ENCODE assay signal across 1 cellular context in the genomic region with DNA sequence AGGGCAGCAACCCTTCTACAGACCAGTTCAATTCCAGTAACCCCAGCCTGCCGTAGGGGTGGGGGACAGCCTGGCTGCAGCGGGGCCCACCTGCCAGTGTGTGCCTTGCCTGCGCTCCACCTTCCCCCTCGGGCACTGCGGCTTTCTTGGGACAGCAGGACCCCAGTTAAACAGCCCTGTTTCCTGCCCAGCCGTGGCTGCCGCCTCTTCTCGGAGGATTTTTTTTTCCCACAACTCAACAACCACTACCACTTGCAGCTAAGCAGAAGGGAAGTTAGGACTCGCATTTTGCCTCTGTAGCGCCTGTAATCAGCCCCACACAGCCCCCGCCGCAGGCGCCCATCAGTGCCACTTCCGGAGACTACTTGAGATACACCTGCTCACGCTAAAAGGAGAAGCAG.
TF ChIP-seq lines count a peak whose summit lies in the region.

No MANE protein-coding gene starts in this region.

TF ChIP-seq in GM23338, 12 proteins besides CTCF, POLR2A, EP300 and RAD21 (continued from another document):
- TF ChIP-seq, protein P1, sequence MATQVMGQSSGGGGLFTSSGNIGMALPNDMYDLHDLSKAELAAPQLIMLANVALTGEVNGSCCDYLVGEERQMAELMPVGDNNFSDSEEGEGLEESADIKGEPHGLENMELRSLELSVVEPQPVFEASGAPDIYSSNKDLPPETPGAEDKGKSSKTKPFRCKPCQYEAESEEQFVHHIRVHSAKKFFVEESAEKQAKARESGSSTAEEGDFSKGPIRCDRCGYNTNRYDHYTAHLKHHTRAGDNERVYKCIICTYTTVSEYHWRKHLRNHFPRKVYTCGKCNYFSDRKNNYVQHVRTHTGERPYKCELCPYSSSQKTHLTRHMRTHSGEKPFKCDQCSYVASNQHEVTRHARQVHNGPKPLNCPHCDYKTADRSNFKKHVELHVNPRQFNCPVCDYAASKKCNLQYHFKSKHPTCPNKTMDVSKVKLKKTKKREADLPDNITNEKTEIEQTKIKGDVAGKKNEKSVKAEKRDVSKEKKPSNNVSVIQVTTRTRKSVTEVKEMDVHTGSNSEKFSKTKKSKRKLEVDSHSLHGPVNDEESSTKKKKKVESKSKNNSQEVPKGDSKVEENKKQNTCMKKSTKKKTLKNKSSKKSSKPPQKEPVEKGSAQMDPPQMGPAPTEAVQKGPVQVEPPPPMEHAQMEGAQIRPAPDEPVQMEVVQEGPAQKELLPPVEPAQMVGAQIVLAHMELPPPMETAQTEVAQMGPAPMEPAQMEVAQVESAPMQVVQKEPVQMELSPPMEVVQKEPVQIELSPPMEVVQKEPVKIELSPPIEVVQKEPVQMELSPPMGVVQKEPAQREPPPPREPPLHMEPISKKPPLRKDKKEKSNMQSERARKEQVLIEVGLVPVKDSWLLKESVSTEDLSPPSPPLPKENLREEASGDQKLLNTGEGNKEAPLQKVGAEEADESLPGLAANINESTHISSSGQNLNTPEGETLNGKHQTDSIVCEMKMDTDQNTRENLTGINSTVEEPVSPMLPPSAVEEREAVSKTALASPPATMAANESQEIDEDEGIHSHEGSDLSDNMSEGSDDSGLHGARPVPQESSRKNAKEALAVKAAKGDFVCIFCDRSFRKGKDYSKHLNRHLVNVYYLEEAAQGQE (IDR thresholded peaks at IDR 0.05; ENCODE audit: unreplicated experiment) = no peak
